Comparison of ENCODE assay signal across 1 cellular context in genomic region chr9:2620876-2621677, GRCh38.
TF ChIP-seq lines count a peak whose summit lies in the region.

No MANE protein-coding gene starts in this region.

TF ChIP-seq in HepG2, 621 proteins besides CTCF, POLR2A, EP300 and RAD21 (continued from another document and continues in another):
- TF ChIP-seq ZHX2 (IDR thresholded peaks at IDR 0.05; ENCODE audit: low read depth) (no peak), ZHX2 (CRISPR knock-in tag; IDR thresholded peaks at IDR 0.05; ENCODE audit: borderline replicate concordance) (no peak), BHLHE40 (IDR thresholded peaks at IDR 0.05; ENCODE audit: low read length) (no peak), JARID2 (CRISPR knock-in tag; IDR thresholded peaks at IDR 0.05; ENCODE audit: insufficient replicate concordance) (no peak), MAF1 (CRISPR knock-in tag; IDR thresholded peaks at IDR 0.05; ENCODE audit: borderline replicate concordance) (no peak), ZBTB38 (CRISPR knock-in tag; IDR thresholded peaks at IDR 0.05) (no peak), SRSF4 (IDR thresholded peaks at IDR 0.05; ENCODE audit: low read depth, low read length, poor library complexity, severe bottlenecking) (no peak), CENPBD1 (CRISPR knock-in tag; IDR thresholded peaks at IDR 0.05; ENCODE audit: borderline replicate concordance, low read depth) (no peak), ZNF431 (CRISPR knock-in tag; IDR thresholded peaks at IDR 0.05; ENCODE audit: borderline replicate concordance, low read depth) (no peak), ZSCAN22 (CRISPR knock-in tag; IDR thresholded peaks at IDR 0.05) (no peak), BORCS8-MEF2B (CRISPR knock-in tag; IDR thresholded peaks at IDR 0.05) (no peak), ARID5B (CRISPR knock-in tag; IDR thresholded peaks at IDR 0.05) (peak; percentile 38), ZSCAN30 (CRISPR knock-in tag; IDR thresholded peaks at IDR 0.05) (no peak), ZMYM4 (CRISPR knock-in tag; IDR thresholded peaks at IDR 0.05) (peak; percentile 73), ZNF839 (CRISPR knock-in tag; IDR thresholded peaks at IDR 0.05; ENCODE audit: borderline replicate concordance) (no peak), TBX3 (IDR thresholded peaks at IDR 0.05; ENCODE audit: borderline replicate concordance) (no peak), REXO4 (CRISPR knock-in tag; IDR thresholded peaks at IDR 0.05; ENCODE audit: borderline replicate concordance) (no peak), TCF7 (IDR thresholded peaks at IDR 0.05; ENCODE audit: low read depth) (no peak), SMAD3 (CRISPR knock-in tag; IDR thresholded peaks at IDR 0.05) (0 out of 2 replicates have a peak, but pooled peaks have one; percentile 24), ADNP (CRISPR knock-in tag; IDR thresholded peaks at IDR 0.05) (no peak), GATAD2A (CRISPR knock-in tag; IDR thresholded peaks at IDR 0.05) (peak; percentile 59; the same call in 1 of the 2 replicates), ZBTB2 (CRISPR knock-in tag; IDR thresholded peaks at IDR 0.05; ENCODE audit: low read depth) (no peak), ZSCAN21 (CRISPR knock-in tag; IDR thresholded peaks at IDR 0.05; ENCODE audit: borderline replicate concordance) (peak; percentile 66; the same call in 1 of the 2 replicates), NFE2L2 (IDR thresholded peaks at IDR 0.05; ENCODE audit: low read length) (no peak), IKZF1 (IDR thresholded peaks at IDR 0.05) (no peak), ZNF282 (IDR thresholded peaks at IDR 0.05; ENCODE audit: partially characterized antibody) (no peak), KLF12 (CRISPR knock-in tag; IDR thresholded peaks at IDR 0.05; ENCODE audit: borderline replicate concordance) (no peak), RERE (CRISPR knock-in tag; IDR thresholded peaks at IDR 0.05; ENCODE audit: low read depth) (no peak), LBX2 (CRISPR knock-in tag; IDR thresholded peaks at IDR 0.05; ENCODE audit: borderline replicate concordance) (no peak), TARDBP (CRISPR knock-in tag; IDR thresholded peaks at IDR 0.05) (no peak), MYC (CRISPR knock-in tag; IDR thresholded peaks at IDR 0.05; ENCODE audit: borderline replicate concordance) (peak; percentile 22; the same call in 1 of the 2 replicates), CBX5 (CRISPR knock-in tag; IDR thresholded peaks at IDR 0.05; ENCODE audit: borderline replicate concordance) (peak; percentile 83; the same call in 1 of the 2 replicates), TEAD2 (CRISPR knock-in tag; IDR thresholded peaks at IDR 0.05) (no peak), ZNF496 (CRISPR knock-in tag; IDR thresholded peaks at IDR 0.05; ENCODE audit: insufficient replicate concordance) (no peak), SP1 (IDR thresholded peaks at IDR 0.05) (no peak), SP1 (CRISPR knock-in tag; IDR thresholded peaks at IDR 0.05) (0 out of 2 replicates have a peak, but pooled peaks have one; percentile 42), ZNF256 (CRISPR knock-in tag; conservative IDR thresholded peaks at IDR 0.05) (no peak), BATF2 (CRISPR knock-in tag; IDR thresholded peaks at IDR 0.05) (no peak), MIER2 (CRISPR knock-in tag; IDR thresholded peaks at IDR 0.05) (no peak), RXRA (CRISPR knock-in tag; IDR thresholded peaks at IDR 0.05) (peak; percentile 35; the same call in 1 of the 2 replicates), ZNF326 (CRISPR knock-in tag; IDR thresholded peaks at IDR 0.05; ENCODE audit: borderline replicate concordance) (no peak), ZNF274 (CRISPR knock-in tag; IDR thresholded peaks at IDR 0.05) (0 out of 2 replicates have a peak, but pooled peaks have one; percentile 17), ZNF639 (CRISPR knock-in tag; conservative IDR thresholded peaks at IDR 0.05) (peak; percentile 66; the same call in 1 of the 2 replicates), ZBTB25 (CRISPR knock-in tag; IDR thresholded peaks at IDR 0.05) (no peak; the same call in 1 of the 2 replicates)
